15 cellular contexts compared by ENCODE assay signal in genomic region chr11:75505966-75506692, GRCh38. TPM values are rescaled to one million over a fixed set of nuclear protein-coding genes. Genes with fewer than 3 reads are reported as not detected.
DNase-seq lines count a peak whose midpoint lies in the region; ATAC-seq and TF ChIP-seq lines count a peak whose summit lies in the region.
"Had no signal": no experiment of that assay in that cellular context is flagged by ENCODE, and none has a peak within 500 bp of the region (broad histone marks: within the 10 kb centered on the region; RNA-seq: fewer than 3 reads in every experiment).

No MANE protein-coding gene starts in this region.

- no peaks in the 10 kb centered on the region for H3K27me3 Mint-ChIP-seq in IgD-negative memory B cell

- H3K4me3 ChIP-seq in WERI-Rb-1 (ENCODE audit: low read depth, low read length): 0 out of 2 replicates have a peak overlapping the region, but pooled peaks have one; percentile 4
- no peak overlapping the region for H3K4me3 ChIP-seq in right cardiac atrium (ENCODE audit: low read length)
- no peak overlapping the region for H3K4me3 ChIP-seq in Peyer's patch
- H3K4me3 ChIP-seq: mucosa of descending colon had no signal

- H3K27ac ChIP-seq in WERI-Rb-1 (peak overlapping the region; percentile 86), right cardiac atrium (ENCODE audit: low read length) (peak overlapping the region; percentile 14), Peyer's patch (no peak overlapping the region)

- H3K4me1 ChIP-seq in right cardiac atrium (ENCODE audit: control insufficient read depth, insufficient read depth, low read length) (peaks cover 7% of the 10 kb centered on the region), Peyer's patch (peaks cover 0 to 8% (median 4%) of the 10 kb centered on the region in 4 donors)

- WGBS in right cardiac atrium: 50% methylated on average over 11 of the region's 11 CpGs

- intact Hi-C loops in right cardiac atrium (cut with DNase I) (no loop called here), posterior vena cava (cut with DNase I) (no loop called here)

- H3K4me1 Mint-ChIP-seq in IgD-negative memory B cell: peaks cover 41 to 61% (median 60%) of the 10 kb centered on the region in 3 donors
- H3K4me1 Mint-ChIP-seq in stimulated activated effector memory CD8-positive, alpha-beta T cell treated with anti-CD3 and anti-CD28 coated beads, Interleukin-12 subunit alpha, Interleukin-12 subunit beta, amount 100 ng/mL, for 72 hours: peaks cover 34% of the 10 kb centered on the region

- ATAC-seq in right cardiac atrium: peak; percentile 50 to 76
- no peak for ATAC-seq in stimulated activated effector memory CD8-positive, alpha-beta T cell treated with anti-CD3 and anti-CD28 coated beads, Interleukin-12 subunit alpha, Interleukin-12 subunit beta, amount 100 ng/mL, for 72 hours
- no peak for ATAC-seq in omental fat pad (ENCODE audit: low FRiP score)
- ATAC-seq: esophagus mucosa, mucosa of descending colon had no signal

- H3K27me3 ChIP-seq in WERI-Rb-1 (ENCODE audit: insufficient read depth, low read depth, severe bottlenecking): no peaks in the 10 kb centered on the region
- H3K27me3 ChIP-seq in right cardiac atrium (ENCODE audit: control insufficient read depth, insufficient read depth): no peaks in the 10 kb centered on the region
- H3K27me3 ChIP-seq in Peyer's patch: no peaks in the 10 kb centered on the region

- peak overlapping the region in 1 of 4 donors; percentile 49 for H3K4me3 Mint-ChIP-seq in IgD-negative memory B cell
- H3K4me3 Mint-ChIP-seq in stimulated activated effector memory CD8-positive, alpha-beta T cell treated with anti-CD3 and anti-CD28 coated beads, Interleukin-12 subunit alpha, Interleukin-12 subunit beta, amount 100 ng/mL, for 72 hours: no peak overlapping the region

- H3K36me3 ChIP-seq in WERI-Rb-1: no peaks in the 10 kb centered on the region; the same call in 1 of the 2 replicates
- no peaks in the 10 kb centered on the region for H3K36me3 ChIP-seq in Peyer's patch

- TF ChIP-seq POLR2A in Peyer's patch (IDR thresholded peaks at IDR 0.05): no peak

- no peaks in the 10 kb centered on the region for H3K9me3 Mint-ChIP-seq in IgD-negative memory B cell
- H3K9me3 Mint-ChIP-seq in stimulated activated effector memory CD8-positive, alpha-beta T cell treated with anti-CD3 and anti-CD28 coated beads, Interleukin-12 subunit alpha, Interleukin-12 subunit beta, amount 100 ng/mL, for 72 hours: no peaks in the 10 kb centered on the region

- H3K9me3 ChIP-seq in WERI-Rb-1 (ENCODE audit: severe bottlenecking) (no peaks in the 10 kb centered on the region), right cardiac atrium (ENCODE audit: control insufficient read depth, low read length) (no peaks in the 10 kb centered on the region), Peyer's patch (no peaks in the 10 kb centered on the region)
- H3K9me3 ChIP-seq: mucosa of descending colon had no signal

- DNase-seq in WERI-Rb-1 (peak; percentile 90), right cardiac atrium (peak; percentile 40 to 73 (median 66)), NCI-H1105 (lab: John Stamatoyannopoulos, UW) (no peak), Peyer's patch (no peak), posterior vena cava (ENCODE audit: low spot score) (no peak), omental fat pad (ENCODE audit: low spot score) (no peak)
- DNase-seq in stimulated activated effector memory CD8-positive, alpha-beta T cell treated with anti-CD3 and anti-CD28 coated beads, Interleukin-12 subunit alpha, Interleukin-12 subunit beta, amount 100 ng/mL, for 72 hours (ENCODE audit: low spot score in 2 of 2): no peak
- DNase-seq: activated CD4-positive, alpha-beta T cell treated with anti-CD3 and anti-CD28 coated beads, Interleukin-2, amount 50 U/mL, for 1 hour; activated T-cell treated with anti-CD3 and anti-CD28 coated beads, Interleukin-2, amount 50 U/mL, for 48 hours; DMS53; mucosa of descending colon; NCI-H524; trophoblast cell had no signal

- peak overlapping the region; percentile 47 to 82 (median 73) for H3K27ac Mint-ChIP-seq in IgD-negative memory B cell
- H3K27ac Mint-ChIP-seq in stimulated activated effector memory CD8-positive, alpha-beta T cell treated with anti-CD3 and anti-CD28 coated beads, Interleukin-12 subunit alpha, Interleukin-12 subunit beta, amount 100 ng/mL, for 72 hours: peak overlapping the region; percentile 64

- peaks cover 9% of the 10 kb centered on the region for H3K36me3 Mint-ChIP-seq in IgD-negative memory B cell
- H3K36me3 Mint-ChIP-seq in stimulated activated effector memory CD8-positive, alpha-beta T cell treated with anti-CD3 and anti-CD28 coated beads, Interleukin-12 subunit alpha, Interleukin-12 subunit beta, amount 100 ng/mL, for 72 hours: no peaks in the 10 kb centered on the region

- TF ChIP-seq CTCF in WERI-Rb-1 (IDR thresholded peaks at IDR 0.05; ENCODE audit: low read depth, low read length) (no peak), Peyer's patch (IDR thresholded peaks at IDR 0.05) (no peak), omental fat pad (IDR thresholded peaks at IDR 0.05) (no peak)

RNA-seq across cellular contexts. Expression of gene GDPD5, which starts 19.6 kb away (rescaled TPM):
- polyA plus RNA-seq in IgD-negative memory B cell (27.8 TPM), right cardiac atrium (8.5 TPM)
- total RNA-seq in right cardiac atrium (1 to 10 TPM; 5.3 to 8.2 (median 6.8) TPM), Peyer's patch (10 to 100 TPM in 3 of 4 donors, 1 to 10 TPM in 1; 2.5 to 48.9 (median 22.2) TPM), posterior vena cava (10 to 100 TPM; 30.1 to 37.5 TPM), omental fat pad (10 to 100 TPM; 23.6 to 34.7 (median 31.7) TPM)

RNA-seq across cellular contexts. Expression of gene SERPINH1, which starts 55.9 kb away (rescaled TPM):
- polyA plus RNA-seq in IgD-negative memory B cell (1.8 TPM), right cardiac atrium (53.2 TPM)
- total RNA-seq in right cardiac atrium (100 to 1,000 TPM in 1 of 4 donors, 10 to 100 TPM in 3; 50.5 to 109 (median 72.7) TPM), Peyer's patch (10 to 100 TPM; 35.4 to 50.9 (median 43.4) TPM), posterior vena cava (100 to 1,000 TPM; 145 to 255 TPM), omental fat pad (100 to 1,000 TPM; 307 to 804 (median 482) TPM)

Comparison
In these comparisons a context has a peak if more than half of its experiments do, and no peak if none do; other contexts are left out.
1. DNase-seq: peak in WERI-Rb-1 (single experiment) and right cardiac atrium (3 of 3); none in stimulated activated effector memory CD8-positive, alpha-beta T cell treated with anti-CD3 and anti-CD28 coated beads, Interleukin-12 subunit alpha, Interleukin-12 subunit beta, amount 100 ng/mL, for 72 hours (0 of 2), NCI-H1105 (single experiment), Peyer's patch (0 of 3), posterior vena cava (single experiment) and omental fat pad (single experiment).
2. H3K27ac ChIP-seq: peak in WERI-Rb-1 (single experiment) and right cardiac atrium (single experiment); none in Peyer's patch (0 of 4).
3. ATAC-seq: peak in right cardiac atrium (2 of 2); none in stimulated activated effector memory CD8-positive, alpha-beta T cell treated with anti-CD3 and anti-CD28 coated beads, Interleukin-12 subunit alpha, Interleukin-12 subunit beta, amount 100 ng/mL, for 72 hours (single experiment) and omental fat pad (single experiment).